ENCODE assay signal across 24 cellular contexts in the genomic region with DNA sequence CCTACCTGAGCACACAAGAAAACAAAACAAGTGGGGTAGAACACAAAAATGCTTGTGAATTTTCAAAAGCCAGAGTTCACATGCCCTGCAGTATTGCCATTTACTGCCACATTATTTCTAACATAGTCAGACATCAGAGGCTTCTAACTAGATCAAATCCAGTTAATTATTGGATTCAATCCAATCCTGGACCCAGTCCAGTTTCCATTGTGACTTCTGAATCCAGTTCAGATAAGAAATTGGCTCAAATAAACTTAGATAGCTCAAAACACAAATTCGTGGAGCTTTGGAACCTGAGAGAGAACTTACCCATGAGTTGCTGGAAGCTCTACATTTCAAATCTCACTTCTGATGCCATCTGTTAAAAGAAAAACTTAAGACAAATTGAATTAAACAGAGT.
"Had no signal": no experiment of that assay in that cellular context is flagged by ENCODE, and none has a peak within 500 bp of the region (broad histone marks: within the 10 kb centered on the region; RNA-seq: fewer than 3 reads in every experiment).

No MANE protein-coding gene starts in this region.

- H3K27ac ChIP-seq: breast epithelium, esophagus muscularis mucosa, neural progenitor cell, tibial artery had no signal

- H3K9me3 ChIP-seq: breast epithelium, esophagus muscularis mucosa, mucosa of descending colon, tibial artery had no signal

- DNase-seq: activated CD4-positive, alpha-beta T cell treated with anti-CD3 and anti-CD28 coated beads, Interleukin-2, amount 10 ng/mL, durations not matched to agents 24 days and 14 days; activated CD4-positive, CD25-positive, alpha-beta regulatory T cell; activated CD8-positive, alpha-beta T cell treated with anti-CD3 and anti-CD28 coated beads for 36 hours; activated naive CD4-positive, alpha-beta T cell; activated naive CD8-positive, alpha-beta T cell treated with anti-CD3 and anti-CD28 coated beads, Interleukin-2, amount 50 U/mL, for 24 hours; activated T-cell treated with anti-CD3 and anti-CD28 coated beads, Interleukin-2, amount 50 U/mL, for 1 hour; anterior cingulate cortex; cerebellar nuclear complex; effector CD8-positive, alpha-beta T cell; immature natural killer cell; kidney glomerular epithelial cell; left ventricle myocardium superior; mesenchymal stem cell; mucosa of descending colon; naive thymus-derived CD4-positive, alpha-beta T cell; stimulated activated CD8-positive, alpha-beta memory T cell treated with anti-CD3 and anti-CD28 coated beads, Interleukin-4, amount 100 ng/mL, for 48 hours; stimulated activated naive CD4-positive, alpha-beta T cell; T-helper 1 cell; T-helper 9 cell; tibial artery had no signal

- H3K27ac Mint-ChIP-seq: activated CD4-positive, alpha-beta T cell treated with anti-CD3 and anti-CD28 coated beads, Interleukin-2, amount 10 ng/mL, durations not matched to agents 24 days and 14 days; activated CD8-positive, alpha-beta T cell treated with anti-CD3 and anti-CD28 coated beads for 36 hours; activated naive CD8-positive, alpha-beta T cell treated with anti-CD3 and anti-CD28 coated beads, Interleukin-2, amount 50 U/mL, for 24 hours; activated T-helper 17 cell treated with anti-CD3 and anti-CD28 coated beads, Interleukin-2, amount 50 U/mL, for 72 hours; immature natural killer cell; naive thymus-derived CD4-positive, alpha-beta T cell; neural progenitor cell had no signal

- ATAC-seq: activated CD8-positive, alpha-beta T cell treated with anti-CD3 and anti-CD28 coated beads for 36 hours; activated naive CD8-positive, alpha-beta T cell treated with anti-CD3 and anti-CD28 coated beads, Interleukin-2, amount 50 U/mL, for 24 hours; activated T-helper 17 cell treated with anti-CD3 and anti-CD28 coated beads, Interleukin-2, amount 50 U/mL, for 72 hours; left ventricle myocardium superior; mucosa of descending colon; naive thymus-derived CD4-positive, alpha-beta T cell had no signal

- H3K4me2 ChIP-seq: neural progenitor cell had no signal

- H3K27me3 ChIP-seq: breast epithelium, neural progenitor cell, tibial artery had no signal

- H3K4me3 Mint-ChIP-seq: activated CD4-positive, alpha-beta T cell treated with anti-CD3 and anti-CD28 coated beads, Interleukin-2, amount 10 ng/mL, durations not matched to agents 24 days and 14 days; activated CD8-positive, alpha-beta T cell treated with anti-CD3 and anti-CD28 coated beads for 36 hours; activated naive CD8-positive, alpha-beta T cell treated with anti-CD3 and anti-CD28 coated beads, Interleukin-2, amount 50 U/mL, for 24 hours; activated T-helper 17 cell treated with anti-CD3 and anti-CD28 coated beads, Interleukin-2, amount 50 U/mL, for 72 hours; immature natural killer cell; naive thymus-derived CD4-positive, alpha-beta T cell; neural progenitor cell had no signal

- H2AFZ ChIP-seq: neural progenitor cell had no signal

- H3K9me3 Mint-ChIP-seq: activated CD4-positive, alpha-beta T cell treated with anti-CD3 and anti-CD28 coated beads, Interleukin-2, amount 10 ng/mL, durations not matched to agents 24 days and 14 days; activated CD8-positive, alpha-beta T cell treated with anti-CD3 and anti-CD28 coated beads for 36 hours; activated naive CD8-positive, alpha-beta T cell treated with anti-CD3 and anti-CD28 coated beads, Interleukin-2, amount 50 U/mL, for 24 hours; activated T-helper 17 cell treated with anti-CD3 and anti-CD28 coated beads, Interleukin-2, amount 50 U/mL, for 72 hours; neural progenitor cell had no signal

- H3K36me3 ChIP-seq: breast epithelium, esophagus muscularis mucosa, neural progenitor cell, tibial artery had no signal

- H3K36me3 Mint-ChIP-seq: immature natural killer cell; naive thymus-derived CD4-positive, alpha-beta T cell; neural progenitor cell had no signal

- H3K4me3 ChIP-seq: breast epithelium, esophagus muscularis mucosa, mucosa of descending colon, neural progenitor cell, tibial artery had no signal

- H3K4me1 ChIP-seq: breast epithelium, esophagus muscularis mucosa, neural progenitor cell, tibial artery had no signal

- H3K4me1 Mint-ChIP-seq: activated CD4-positive, alpha-beta T cell treated with anti-CD3 and anti-CD28 coated beads, Interleukin-2, amount 10 ng/mL, durations not matched to agents 24 days and 14 days; activated naive CD8-positive, alpha-beta T cell treated with anti-CD3 and anti-CD28 coated beads, Interleukin-2, amount 50 U/mL, for 24 hours; activated T-helper 17 cell treated with anti-CD3 and anti-CD28 coated beads, Interleukin-2, amount 50 U/mL, for 72 hours; immature natural killer cell; naive thymus-derived CD4-positive, alpha-beta T cell had no signal
